ENCODE assay signal across 8 cellular contexts in genomic region chr18:42114310-42114943, GRCh38.
DNase-seq lines count a peak whose midpoint lies in the region; ATAC-seq and TF ChIP-seq lines count a peak whose summit lies in the region.

No MANE protein-coding gene starts in this region.

- peak; percentile 65 for ATAC-seq in Right ventricle myocardium inferior
- peak; percentile 85 for ATAC-seq in HG02759 (IDR thresholded peaks at IDR 0.05; ENCODE audit: unreplicated experiment)
- ATAC-seq in activated naive CD8-positive, alpha-beta T cell treated with anti-CD3 and anti-CD28 coated beads, Interleukin-2, amount 50 U/mL, for 24 hours, result peak; percentile 69
- ATAC-seq in left cardiac atrium, result peak; percentile 87 to 92

- 20% methylated on average over 7 of the region's 7 CpGs for WGBS in SK-N-SH (ENCODE audit: low lambda C conversion rate)

- H3F3A ChIP-seq in SK-N-SH (replicated peaks; ENCODE audit: insufficient read depth), result no peaks in the 10 kb centered on the region

- DNase-seq in Right ventricle myocardium inferior (ENCODE audit: missing footprints) (peak; percentile 53), cardiac septum (ENCODE audit: low spot score) (no peak), NCI-H1092 treated with DMSO at 0.1 percent for 48 hours (lab: John Stamatoyannopoulos, UW) (peak; percentile 87), SK-N-SH (peak; percentile 52), left cardiac atrium (peak; percentile 44), putamen (ENCODE audit: low spot score) (peak; percentile 83)
- DNase-seq in activated naive CD8-positive, alpha-beta T cell treated with anti-CD3 and anti-CD28 coated beads, Interleukin-2, amount 50 U/mL, for 24 hours, result peak; percentile 60

- peaks cover 12% of the 10 kb centered on the region for H3K4me1 Mint-ChIP-seq in activated naive CD8-positive, alpha-beta T cell treated with anti-CD3 and anti-CD28 coated beads, Interleukin-2, amount 50 U/mL, for 24 hours

- H3K36me3 Mint-ChIP-seq in activated naive CD8-positive, alpha-beta T cell treated with anti-CD3 and anti-CD28 coated beads, Interleukin-2, amount 50 U/mL, for 24 hours (ENCODE audit: low read depth), result no peaks in the 10 kb centered on the region

- peak; percentile 95 for TF ChIP-seq CTCF in SK-N-SH (IDR thresholded peaks at IDR 0.05)

- intact Hi-C loops in Right ventricle myocardium inferior (cut with DNase I), result loop anchor here (1.0 to 5.0 kb wide), 2 partner anchors 184 to 1158 kb away; no protein-coding TSS in a partner anchor
- intact Hi-C loops in cardiac septum (cut with DNase I), result no loop called here
- intact Hi-C loops in left cardiac atrium (cut with DNase I), result loop anchor here in 1 of 2 donors (2.0 to 10.0 kb wide), 4 partner anchors 180 to 1448 kb away; no protein-coding TSS in a partner anchor

- no peaks in the 10 kb centered on the region for H3K36me3 ChIP-seq in SK-N-SH (replicated peaks in 1 of 2; ENCODE audit: control insufficient read depth in 1 of 2, insufficient read depth in 2 of 2, low read length in 1 of 2)

- H3K4me1 ChIP-seq in SK-N-SH (ENCODE audit: control insufficient read depth in 1 of 2, insufficient read depth in 2 of 2, low read depth in 1 of 2, low read length in 1 of 2), result peaks cover 0 to 8% of the 10 kb centered on the region in 2 experiments; a peak in 2 of 4 replicates

- H3K4me2 ChIP-seq in SK-N-SH, result peak overlapping the region; percentile 27; the same call in 1 of the 2 replicates

- H3K27ac Mint-ChIP-seq in activated naive CD8-positive, alpha-beta T cell treated with anti-CD3 and anti-CD28 coated beads, Interleukin-2, amount 50 U/mL, for 24 hours, result peak overlapping the region; percentile 37

- no peak for TF ChIP-seq EP300 in SK-N-SH (IDR thresholded peaks at IDR 0.05; ENCODE audit: borderline replicate concordance in 1 of 2, low read depth in 1 of 2, low read length in 1 of 2)

- H4K20me1 ChIP-seq in SK-N-SH (ENCODE audit: insufficient read depth), result no peaks in the 10 kb centered on the region

- H2AFZ ChIP-seq in SK-N-SH (ENCODE audit: low read depth), result peak overlapping the region; percentile 97

- no peaks in the 10 kb centered on the region for H3K79me2 ChIP-seq in SK-N-SH (ENCODE audit: insufficient read depth)

- H3K9me3 ChIP-seq in SK-N-SH, result no peaks in the 10 kb centered on the region

- H3K9me3 Mint-ChIP-seq in activated naive CD8-positive, alpha-beta T cell treated with anti-CD3 and anti-CD28 coated beads, Interleukin-2, amount 50 U/mL, for 24 hours, result no peaks in the 10 kb centered on the region

- POLR2A ChIA-PET in SK-N-SH (lab: Yijun Ruan, JAX), result interaction anchor here (1.0 kb wide), 1 partner anchor 1163 kb away, joined by 6 read pairs; the partner anchor contains the start of gene SYT4

- H3K9me2 ChIP-seq in SK-N-SH, result no peaks in the 10 kb centered on the region

- H3K27ac ChIP-seq in SK-N-SH (ENCODE audit: low read depth in 2 of 2, low read length in 1 of 2), result peak overlapping the region; percentile 32 to 34; a peak in 3 of 4 replicates

- CTCF ChIA-PET in SK-N-SH (lab: Yijun Ruan, JAX), result interaction anchor here (0.6 to 4.6 kb wide), 103 partner anchors 9 to 1484 kb away, joined by 3 to 78 read pairs (median 4); partner anchors contain the start of gene SYT4

- no peak overlapping the region for H3K4me3 Mint-ChIP-seq in activated naive CD8-positive, alpha-beta T cell treated with anti-CD3 and anti-CD28 coated beads, Interleukin-2, amount 50 U/mL, for 24 hours

- peaks cover 7% of the 10 kb centered on the region for H3K27me3 Mint-ChIP-seq in activated naive CD8-positive, alpha-beta T cell treated with anti-CD3 and anti-CD28 coated beads, Interleukin-2, amount 50 U/mL, for 24 hours

- H3K9ac ChIP-seq in SK-N-SH, result peak overlapping the region; percentile 33; the same call in 1 of the 2 replicates

- TF ChIP-seq RAD21 in SK-N-SH (IDR thresholded peaks at IDR 0.05; ENCODE audit: low read length), result peak; percentile 99

- no peaks in the 10 kb centered on the region for H3K27me3 ChIP-seq in SK-N-SH (ENCODE audit: insufficient read depth)

- peak overlapping the region in 1 of 2 experiments; percentile 49; a peak in 1 of 4 replicates for H3K4me3 ChIP-seq in SK-N-SH (ENCODE audit: low read depth in 2 of 2, low read length in 1 of 2)

TF ChIP-seq in SK-N-SH, 30 proteins besides CTCF, POLR2A, EP300 and RAD21:
- TF ChIP-seq SMC3 (IDR thresholded peaks at IDR 0.05; ENCODE audit: low read depth, low read length) (peak; percentile 82), RFX5 (IDR thresholded peaks at IDR 0.05; ENCODE audit: low read length) (no peak), ZBTB33 (IDR thresholded peaks at IDR 0.05; ENCODE audit: borderline replicate concordance, low read depth) (no peak), TAF1 (IDR thresholded peaks at IDR 0.05; ENCODE audit: borderline replicate concordance, low read depth, low read length) (peak; percentile 43; the same call in 1 of the 2 replicates), TEAD4 (IDR thresholded peaks at IDR 0.05; ENCODE audit: borderline replicate concordance, insufficient read depth) (no peak), ELF1 (IDR thresholded peaks at IDR 0.05) (no peak), USF2 (IDR thresholded peaks at IDR 0.05; ENCODE audit: borderline replicate concordance, low read depth, low read length) (no peak), GATA2 (CRISPR knock-in tag; IDR thresholded peaks at IDR 0.05) (no peak), POLR2AphosphoS5 (IDR thresholded peaks at IDR 0.05; ENCODE audit: low read depth, low read length) (no peak), MAX (IDR thresholded peaks at IDR 0.05; ENCODE audit: low read depth) (no peak), FOSL2 (IDR thresholded peaks at IDR 0.05; ENCODE audit: borderline replicate concordance, low read depth) (no peak), RCOR1 (IDR thresholded peaks at IDR 0.05; ENCODE audit: low read length) (peak; percentile 36; the same call in 1 of the 2 replicates), MXI1 (IDR thresholded peaks at IDR 0.05; ENCODE audit: low read depth, low read length) (no peak), TCF12 (IDR thresholded peaks at IDR 0.05) (no peak), GABPA (IDR thresholded peaks at IDR 0.05; ENCODE audit: low read depth) (no peak)
